Comparison of ENCODE assay signal across 8 cellular contexts in genomic region chr12:43836455-43836989, GRCh38. TPM values are rescaled to one million over a fixed set of nuclear protein-coding genes. Genes with fewer than 3 reads are reported as not detected.
A peak's percentile ranks its signal among the peaks of the same experiment; 100 is the strongest.
DNase-seq lines count a peak whose midpoint lies in the region; ATAC-seq and TF ChIP-seq lines count a peak whose summit lies in the region.

No MANE protein-coding gene starts in this region.

- H3K4me2 ChIP-seq in Karpas-422 (ENCODE audit: low read depth, low read length, poor library complexity, severe bottlenecking): peak overlapping the region; percentile 94

- H3K27me3 ChIP-seq in Karpas-422 (ENCODE audit: low read length) (no peaks in the 10 kb centered on the region), iPS-20b (ENCODE audit: insufficient read depth, low read length) (peaks cover 46% of the 10 kb centered on the region), spleen (replicated peaks in 1 of 7) (peaks cover 0 to 37% (median 0%) of the 10 kb centered on the region in 7 donors)

- H3K9ac ChIP-seq in Karpas-422 (ENCODE audit: low read length): peak overlapping the region; percentile 78
- peak overlapping the region; percentile 60; the same call in 1 of the 2 replicates for H3K9ac ChIP-seq in iPS-20b (ENCODE audit: low read depth, low read length)

- H3K27ac ChIP-seq in Karpas-422 (ENCODE audit: low read length) (no peak overlapping the region), iPS-20b (ENCODE audit: low read length) (no peak overlapping the region), spleen (peak overlapping the region; percentile 86 to 96 (median 90))

- H4K20me1 ChIP-seq in Karpas-422 (ENCODE audit: insufficient read depth, low read depth, low read length): no peaks in the 10 kb centered on the region

- TF ChIP-seq POLR2A in spleen (IDR thresholded peaks at IDR 0.05): no peak

- H3K9me3 ChIP-seq in Karpas-422 (ENCODE audit: low read length): no peaks in the 10 kb centered on the region
- H3K9me3 ChIP-seq in iPS-20b (ENCODE audit: insufficient read depth, low read depth, low read length): no peaks in the 10 kb centered on the region
- H3K9me3 ChIP-seq in spleen: no peaks in the 10 kb centered on the region

- intact Hi-C loops in spleen (cut with DNase I; ENCODE audit: low total_unique reads): no loop called here

- ATAC-seq in GM21447 (IDR thresholded peaks at IDR 0.05; ENCODE audit: unreplicated experiment): peak; percentile 34

- in situ Hi-C loops in astrocyte of the cerebellum (cut with HindIII; ENCODE audit: low sequenced_read_pairs): no loop called here

- H3K4me1 ChIP-seq in Karpas-422 (ENCODE audit: low read length) (peaks cover 15% of the 10 kb centered on the region), iPS-20b (ENCODE audit: insufficient read depth, low read length) (no peaks in the 10 kb centered on the region), spleen (peaks cover 7 to 56% (median 23%) of the 10 kb centered on the region in 6 donors)

- H3K79me2 ChIP-seq in Karpas-422 (ENCODE audit: low read length): no peaks in the 10 kb centered on the region

- TF ChIP-seq CTCF in astrocyte of the cerebellum (IDR thresholded peaks at IDR 0.05; ENCODE audit: low read depth, low read length, missing control alignments): no peak
- no peak for TF ChIP-seq CTCF in spleen (IDR thresholded peaks at IDR 0.05 in 8 of 11, conservative IDR thresholded peaks at IDR 0.05 in 3 of 11)

- H3K9me2 ChIP-seq in Karpas-422 (replicated peaks; ENCODE audit: insufficient read depth, low read length): no peaks in the 10 kb centered on the region

- H3K36me3 ChIP-seq in Karpas-422 (ENCODE audit: insufficient read depth, low read length) (no peaks in the 10 kb centered on the region), iPS-20b (ENCODE audit: insufficient read depth, low read depth, low read length) (no peaks in the 10 kb centered on the region), spleen (no peaks in the 10 kb centered on the region)

- peak overlapping the region; percentile 95 for H2AFZ ChIP-seq in Karpas-422 (ENCODE audit: low read length)

- 4 to 7% (median 4%) methylated on average over 10 of the region's 10 CpGs for WGBS in spleen, 5 donors

- H3K4me3 ChIP-seq in Karpas-422 (ENCODE audit: low read length) (peak overlapping the region; percentile 82), astrocyte of the cerebellum (ENCODE audit: low read depth, low read length) (peak overlapping the region; percentile 61), iPS-20b (ENCODE audit: low read length) (peak overlapping the region; percentile 72), spleen (peak overlapping the region; percentile 53 to 88 (median 60))

- DNase-seq in DMS53 (lab: John Stamatoyannopoulos, UW): peak; percentile 82
- DNase-seq in Karpas-422: no peak
- DNase-seq in astrocyte of the cerebellum (ENCODE audit: low read depth): no peak
- DNase-seq in spleen: no peak
- DNase-seq in NCI-H446 (lab: John Stamatoyannopoulos, UW): no peak
- no peak for DNase-seq in MV-4-11 (lab: John Stamatoyannopoulos, UW)

RNA-seq across cellular contexts. Expression of gene TMEM117, which starts 0.6 kb away (rescaled TPM):
- 1.2 and 13.3 TPM in 2 replicates for total RNA-seq in Karpas-422 (2014; rRNA removed; shearing (Covaris generic); ENCODE audit: low replicate concordance)
- total RNA-seq in spleen: 10 to 100 TPM in 2 of 7 donors, 1 to 10 TPM in 5; 2.9 to 24.5 (median 5.5) TPM
- 1 to 10 TPM; 1.7 to 2.2 (median 1.7) TPM for polyA plus RNA-seq in spleen

RNA-seq across cellular contexts. Expression of gene TWF1, which starts 30.4 kb away (rescaled TPM):
- total RNA-seq in Karpas-422 (2014; rRNA removed; shearing (Covaris generic); ENCODE audit: low replicate concordance): 29.9 and 62.2 TPM in 2 replicates
- total RNA-seq in spleen: 10 to 100 TPM; 28.1 to 58.4 (median 36.9) TPM
- polyA plus RNA-seq in spleen: 10 to 100 TPM; 20.6 to 26.0 (median 24.8) TPM

Comparison
In these comparisons a context has a peak if more than half of its experiments do, and no peak if none do; other contexts are left out.
1. H3K27ac ChIP-seq: peak in spleen (8 of 8); none in Karpas-422 (single experiment) and iPS-20b (single experiment).
2. Peak in every context shown above with its lines, with median percentiles within 50 percentile points of each other: H3K4me3 ChIP-seq.